In genomic region chr7:2017914-2018785, GRCh38 we compare ENCODE assay signal across 10 cellular contexts.
A peak's percentile ranks its signal among the peaks of the same experiment; 100 is the strongest.
DNase-seq lines count a peak whose midpoint lies in the region; ATAC-seq and TF ChIP-seq lines count a peak whose summit lies in the region.
"Had no signal": no experiment of that assay in that cellular context is flagged by ENCODE, and none has a peak within 500 bp of the region (broad histone marks: within the 10 kb centered on the region; RNA-seq: fewer than 3 reads in every experiment).

No MANE protein-coding gene starts in this region.

- peaks cover 4% of the 10 kb centered on the region for H3K36me3 Mint-ChIP-seq in activated naive CD4-positive, alpha-beta T cell treated with anti-CD3 and anti-CD28 coated beads, Interleukin-2, amount 10 ng/mL, durations not matched to agents 7 days and 5 days
- no peaks in the 10 kb centered on the region for H3K36me3 Mint-ChIP-seq in type B pancreatic cell

- CTCF ChIA-PET in activated naive CD4-positive, alpha-beta T cell treated with anti-CD3 and anti-CD28 coated beads, Interleukin-2, amount 10 ng/mL, durations not matched to agents 7 days and 5 days (lab: Charles Lee), result no interaction called here

- no peak overlapping the region for H3K27ac Mint-ChIP-seq in activated naive CD4-positive, alpha-beta T cell treated with anti-CD3 and anti-CD28 coated beads, Interleukin-2, amount 10 ng/mL, durations not matched to agents 7 days and 5 days
- H3K27ac Mint-ChIP-seq in type B pancreatic cell, result peak overlapping the region; percentile 62

- H3K9me3 Mint-ChIP-seq in activated naive CD4-positive, alpha-beta T cell treated with anti-CD3 and anti-CD28 coated beads, Interleukin-2, amount 10 ng/mL, durations not matched to agents 7 days and 5 days, result no peaks in the 10 kb centered on the region
- H3K9me3 Mint-ChIP-seq in type B pancreatic cell, result no peaks in the 10 kb centered on the region
- H3K9me3 Mint-ChIP-seq: activated naive CD4-positive, alpha-beta T cell treated with anti-CD3 and anti-CD28 coated beads, Interleukin-2, amount 50 U/mL, for 72 hours had no signal

- no peak for ATAC-seq in HG02981 (IDR thresholded peaks at IDR 0.05; ENCODE audit: unreplicated experiment)
- ATAC-seq: activated naive CD4-positive, alpha-beta T cell treated with anti-CD3 and anti-CD28 coated beads, Interleukin-2, amount 50 U/mL, for 72 hours had no signal

- peak overlapping the region in 1 of 2 donors; percentile 47 for H3K27ac ChIP-seq in coronary artery
- H3K27ac ChIP-seq: A549 had no signal

- DNase-seq in activated naive CD4-positive, alpha-beta T cell treated with anti-CD3 and anti-CD28 coated beads, Interleukin-2, amount 10 ng/mL, durations not matched to agents 7 days and 5 days, result peak; percentile 14
- DNase-seq in activated naive CD4-positive, alpha-beta T cell treated with Interleukin-2 at 50 U/mL for 16 hours, result no peak
- DNase-seq in coronary artery (ENCODE audit: low spot score), result peak; percentile 69
- DNase-seq in mesenteric fat pad (ENCODE audit: low spot score), result peak; percentile 85
- DNase-seq in type B pancreatic cell (ENCODE audit: extremely low spot score, unreplicated experiment), result no peak
- no peak for DNase-seq in cortex of kidney (lab: John Stamatoyannopoulos, UW)
- no peak for DNase-seq in stimulated activated CD8-positive, alpha-beta memory T cell treated with anti-CD3 and anti-CD28 coated beads, Interleukin-4, amount 100 ng/mL, for 48 hours

- TF ChIP-seq CTCF in coronary artery (IDR thresholded peaks at IDR 0.05), result no peak
- TF ChIP-seq CTCF in type B pancreatic cell (conservative IDR thresholded peaks at IDR 0.05), result no peak

- H3K4me3 ChIP-seq in coronary artery, result peak overlapping the region; percentile 59
- H3K4me3 ChIP-seq: A549 had no signal

- peaks cover 5% of the 10 kb centered on the region for H3K27me3 Mint-ChIP-seq in activated naive CD4-positive, alpha-beta T cell treated with anti-CD3 and anti-CD28 coated beads, Interleukin-2, amount 10 ng/mL, durations not matched to agents 7 days and 5 days
- H3K27me3 Mint-ChIP-seq in type B pancreatic cell, result no peaks in the 10 kb centered on the region

- no peak overlapping the region for H3K4me3 Mint-ChIP-seq in activated naive CD4-positive, alpha-beta T cell treated with anti-CD3 and anti-CD28 coated beads, Interleukin-2, amount 10 ng/mL, durations not matched to agents 7 days and 5 days
- peak overlapping the region; percentile 22 for H3K4me3 Mint-ChIP-seq in type B pancreatic cell

- peaks cover 22% of the 10 kb centered on the region for H3K4me1 Mint-ChIP-seq in activated naive CD4-positive, alpha-beta T cell treated with anti-CD3 and anti-CD28 coated beads, Interleukin-2, amount 10 ng/mL, durations not matched to agents 7 days and 5 days
- H3K4me1 Mint-ChIP-seq in type B pancreatic cell (ENCODE audit: unreplicated experiment), result peaks cover 40% of the 10 kb centered on the region

Comparison
In these comparisons a context has a peak if more than half of its experiments do, and no peak if none do; other contexts are left out.
1. DNase-seq: peak in activated naive CD4-positive, alpha-beta T cell treated with anti-CD3 and anti-CD28 coated beads, Interleukin-2, amount 10 ng/mL, durations not matched to agents 7 days and 5 days (single experiment), coronary artery (single experiment) and mesenteric fat pad (single experiment); none in activated naive CD4-positive, alpha-beta T cell treated with Interleukin-2 at 50 U/mL for 16 hours (single experiment), type B pancreatic cell (single experiment), cortex of kidney (single experiment) and stimulated activated CD8-positive, alpha-beta memory T cell treated with anti-CD3 and anti-CD28 coated beads, Interleukin-4, amount 100 ng/mL, for 48 hours (single experiment).